8 cellular contexts compared by ENCODE assay signal in genomic region chr9:77177143-77177893, GRCh38. TPM values are rescaled to one million over a fixed set of nuclear protein-coding genes. Genes with fewer than 3 reads are reported as not detected.
DNase-seq lines count a peak whose midpoint lies in the region; ATAC-seq and TF ChIP-seq lines count a peak whose summit lies in the region.

Gene VPS13A (plus strand): TSS chr9:77177534. CDS start chr9:77177705, 171 bp downstream.

- no peaks in the 10 kb centered on the region for H3K36me3 ChIP-seq in esophagus (ENCODE audit: control insufficient read depth in 2 of 2, insufficient read depth in 2 of 2, low read length in 1 of 2)
- H3K36me3 ChIP-seq in muscle layer of colon (ENCODE audit: insufficient read depth, low read length), result no peaks in the 10 kb centered on the region

- ATAC-seq in GM21576 (IDR thresholded peaks at IDR 0.05; ENCODE audit: unreplicated experiment), result peak; percentile 84

- WGBS in esophagus, 2 donors, result 0% methylated on average over 74 to 89 of the region's 89 CpGs

- H3K27me3 ChIP-seq in esophagus (ENCODE audit: control insufficient read depth in 1 of 2, insufficient read depth in 2 of 2, low read length in 2 of 2) (no peaks in the 10 kb centered on the region), muscle layer of colon (ENCODE audit: control insufficient read depth in 1 of 2, insufficient read depth in 2 of 2, low read length in 2 of 2) (no peaks in the 10 kb centered on the region)

- H3K9me3 ChIP-seq in esophagus (ENCODE audit: control insufficient read depth in 2 of 2, insufficient read depth in 1 of 2, low read depth in 1 of 2, low read length in 1 of 2) (no peaks in the 10 kb centered on the region), muscle layer of colon (ENCODE audit: low read length) (no peaks in the 10 kb centered on the region)

- H3K4me1 ChIP-seq in esophagus (ENCODE audit: control insufficient read depth in 2 of 2, insufficient read depth in 2 of 2, low read length in 1 of 2) (peaks cover 2 to 4% of the 10 kb centered on the region in 2 donors), muscle layer of colon (ENCODE audit: insufficient read depth, low read length) (peaks cover 12% of the 10 kb centered on the region)

- H3K27ac ChIP-seq in esophagus (ENCODE audit: low read depth in 2 of 2, low read length in 1 of 2) (peak within 1 kb of the TSS; percentile 59 to 81), muscle layer of colon (ENCODE audit: low read depth, low read length) (peak within 1 kb of the TSS; percentile 54)

- peak within 1 kb of the TSS; percentile 68 for H3K9ac ChIP-seq in muscle layer of colon (ENCODE audit: low read length)

- no peak for TF ChIP-seq RAD21 in Ishikawa (IDR thresholded peaks at IDR 0.05; ENCODE audit: low read depth)

- DNase-seq in DMS53 (lab: John Stamatoyannopoulos, UW) (peak; percentile 97), OCI-M2 (lab: John Stamatoyannopoulos, UW; ENCODE audit: unreplicated experiment) (peak; percentile 75), activated T-cell treated with anti-CD3 and anti-CD28 coated beads for 48 hours (ENCODE audit: low read depth) (peak; percentile 95)
- DNase-seq in stimulated activated CD8-positive, alpha-beta memory T cell treated with anti-CD3 and anti-CD28 coated beads, Interleukin-7, amount 100 ng/mL, for 4 hours (ENCODE audit: low read depth in 2 of 2), result peak; percentile 83 to 92

- TF ChIP-seq EP300 in Ishikawa (IDR thresholded peaks at IDR 0.05; ENCODE audit: borderline replicate concordance), result 0 out of 2 replicates have a peak, but pooled peaks have one; percentile 7

- H3K4me3 ChIP-seq in esophagus (ENCODE audit: low read depth in 1 of 2, low read length in 2 of 2) (peak within 1 kb of the TSS; percentile 65 to 80), muscle layer of colon (ENCODE audit: low read depth in 1 of 2, low read length in 2 of 2) (peak within 1 kb of the TSS; percentile 76 to 89)

TF ChIP-seq in Ishikawa, 13 proteins besides CTCF, POLR2A, EP300 and RAD21:
- TF ChIP-seq TAF1 (IDR thresholded peaks at IDR 0.05; ENCODE audit: low read depth) (0 out of 2 replicates have a peak, but pooled peaks have one; percentile 46), ZBTB7A (IDR thresholded peaks at IDR 0.05; ENCODE audit: low read depth) (peak; percentile 57; the same call in 1 of the 2 replicates), EGR1 (IDR thresholded peaks at IDR 0.05) (0 out of 2 replicates have a peak, but pooled peaks have one; percentile 18), REST (IDR thresholded peaks at IDR 0.05; ENCODE audit: low read depth) (no peak)

RNA-seq across cellular contexts. Expression of gene VPS13A, which starts in this region (rescaled TPM):
- polyA plus RNA-seq in esophagus, result 10 to 100 TPM in 1 of 2 donors, 1 to 10 TPM in 1; 8.7 to 28.1 TPM

Comparison
In these comparisons a context has a peak if more than half of its experiments do, and no peak if none do; other contexts are left out.
1. Peak in every context shown above with its lines: DNase-seq, ATAC-seq, H3K4me3 ChIP-seq and H3K27ac ChIP-seq.